Comparison of ENCODE assay signal across 39 cellular contexts in genomic region chr10:69247313-69247710, GRCh38. TPM values are rescaled to one million over a fixed set of nuclear protein-coding genes. Genes with fewer than 3 reads are reported as not detected.
"Had no signal": no experiment of that assay in that cellular context is flagged by ENCODE, and none has a peak within 500 bp of the region (broad histone marks: within the 10 kb centered on the region; RNA-seq: fewer than 3 reads in every experiment).

No MANE protein-coding gene starts in this region.

- H3K4me1 ChIP-seq: adrenal gland, ascending aorta, body of pancreas, breast epithelium had no signal

- H3K4me3 Mint-ChIP-seq: activated naive CD4-positive, alpha-beta T cell treated with anti-CD3 and anti-CD28 coated beads for 36 hours; activated naive CD4-positive, alpha-beta T cell treated with anti-CD3 and anti-CD28 coated beads, Interleukin-2, amount 10 ng/mL, durations not matched to agents 7 days and 5 days; activated naive CD4-positive, alpha-beta T cell treated with anti-CD3 and anti-CD28 coated beads, Interleukin-2, amount 50 U/mL, for 24 hours; activated naive CD8-positive, alpha-beta T cell; activated naive CD8-positive, alpha-beta T cell treated with anti-CD3 and anti-CD28 coated beads for 36 hours; activated naive CD8-positive, alpha-beta T cell treated with anti-CD3 and anti-CD28 coated beads, Interleukin-2, amount 10 ng/mL, durations not matched to agents 7 days and 5 days; activated naive CD8-positive, alpha-beta T cell treated with anti-CD3 and anti-CD28 coated beads, Interleukin-2, amount 50 U/mL, for 24 hours; activated T-cell treated with anti-CD3 and anti-CD28 coated beads, Interleukin-2, amount 50 U/mL, for 4 hours; activated T-cell treated with anti-CD3 and anti-CD28 coated beads, Interleukin-2, amount 50 U/mL, for 72 hours; activated T-helper 1 cell treated with anti-CD3 and anti-CD28 coated beads, Interleukin-12 subunit alpha, Interleukin-12 subunit beta, Interleukin-2, Interleukin-4 antibody, amounts not matched to agents 30 ng/mL and 10 ng/mL and 1 ng/mL, durations not matched to agents 14 hours and 24 hours and 36 hours; activated T-helper 17 cell treated with anti-CD3 and anti-CD28 coated beads, Interleukin-2, amount 50 U/mL, for 72 hours; brain; central memory CD8-positive, alpha-beta T cell had no signal

- H3K36me3 ChIP-seq: adrenal gland, ascending aorta, brain microvascular endothelial cell, breast epithelium, cardiac muscle cell had no signal

- H3K27ac ChIP-seq: adrenal gland, ascending aorta, body of pancreas, brain microvascular endothelial cell, breast epithelium, cardiac muscle cell had no signal

- DNase-seq: activated effector memory CD4-positive, alpha-beta T cell treated with anti-CD3 and anti-CD28 coated beads, Interleukin-2, amount 50 U/mL, for 16 hours; activated effector memory CD4-positive, alpha-beta T cell treated with Interleukin-2 at 50 U/mL for 16 hours; activated gamma-delta T cell; activated gamma-delta T cell treated with Interleukin-2 at 50 U/mL for 16 hours; activated naive CD4-positive, alpha-beta T cell; activated naive CD4-positive, alpha-beta T cell treated with anti-CD3 and anti-CD28 coated beads for 36 hours; activated naive CD4-positive, alpha-beta T cell treated with anti-CD3 and anti-CD28 coated beads, Interleukin-2, amount 10 ng/mL, durations not matched to agents 7 days and 5 days; activated naive CD4-positive, alpha-beta T cell treated with anti-CD3 and anti-CD28 coated beads, Interleukin-2, amount 50 U/mL, for 16 hours; activated naive CD4-positive, alpha-beta T cell treated with Interleukin-2 at 50 U/mL for 16 hours; activated naive CD8-positive, alpha-beta T cell treated with anti-CD3 and anti-CD28 coated beads for 36 hours; activated naive CD8-positive, alpha-beta T cell treated with anti-CD3 and anti-CD28 coated beads, Interleukin-2, amount 10 ng/mL, durations not matched to agents 7 days and 5 days; activated naive CD8-positive, alpha-beta T cell treated with anti-CD3 and anti-CD28 coated beads, Interleukin-2, amount 50 U/mL, for 24 hours; activated T-cell treated with anti-CD3 and anti-CD28 coated beads for 4 hours; activated T-cell treated with anti-CD3 and anti-CD28 coated beads, Interleukin-2, amount 50 U/mL, for 1 hour; activated T-cell treated with anti-CD3 and anti-CD28 coated beads, Interleukin-2, amount 50 U/mL, for 4 hours; activated T-cell treated with anti-CD3 and anti-CD28 coated beads, Interleukin-2, amount 50 U/mL, for 48 hours; activated T-cell treated with anti-CD3 and anti-CD28 coated beads, Interleukin-2, amount 50 U/mL, for 72 hours; adrenal gland; amniotic stem cell; amygdala; anterior cingulate cortex; aorta; body of pancreas; brain microvascular endothelial cell; central memory CD4-positive, alpha-beta T cell; cerebellar nuclear complex had no signal

- H3K27ac Mint-ChIP-seq: activated naive CD4-positive, alpha-beta T cell treated with anti-CD3 and anti-CD28 coated beads for 36 hours; activated naive CD4-positive, alpha-beta T cell treated with anti-CD3 and anti-CD28 coated beads, Interleukin-2, amount 10 ng/mL, durations not matched to agents 7 days and 5 days; activated naive CD4-positive, alpha-beta T cell treated with anti-CD3 and anti-CD28 coated beads, Interleukin-2, amount 50 U/mL, for 24 hours; activated naive CD4-positive, alpha-beta T cell treated with anti-CD3 and anti-CD28 coated beads, Interleukin-2, amount 50 U/mL, for 72 hours; activated naive CD8-positive, alpha-beta T cell; activated naive CD8-positive, alpha-beta T cell treated with anti-CD3 and anti-CD28 coated beads for 36 hours; activated naive CD8-positive, alpha-beta T cell treated with anti-CD3 and anti-CD28 coated beads, Interleukin-2, amount 10 ng/mL, durations not matched to agents 7 days and 5 days; activated naive CD8-positive, alpha-beta T cell treated with anti-CD3 and anti-CD28 coated beads, Interleukin-2, amount 50 U/mL, for 24 hours; activated T-cell treated with anti-CD3 and anti-CD28 coated beads, Interleukin-2, amount 50 U/mL, for 72 hours; activated T-helper 1 cell treated with anti-CD3 and anti-CD28 coated beads, Interleukin-12 subunit alpha, Interleukin-12 subunit beta, Interleukin-2, Interleukin-4 antibody, amounts not matched to agents 30 ng/mL and 10 ng/mL and 1 ng/mL, durations not matched to agents 14 hours and 24 hours and 36 hours; activated T-helper 17 cell treated with anti-CD3 and anti-CD28 coated beads, Interleukin-2, amount 50 U/mL, for 72 hours; activated T-helper 2 cell treated with anti-CD3 and anti-CD28 coated beads, Interferon-gamma antibody, Interleukin-2, Interleukin-4, amounts not matched to agents 10 μg/mL and 5 μg/mL and 100 μg/mL, durations not matched to agents 14 hours and 24 hours and 36 hours; brain had no signal

- H3K9me3 Mint-ChIP-seq: activated naive CD4-positive, alpha-beta T cell treated with anti-CD3 and anti-CD28 coated beads for 36 hours; activated naive CD4-positive, alpha-beta T cell treated with anti-CD3 and anti-CD28 coated beads, Interleukin-2, amount 10 ng/mL, durations not matched to agents 7 days and 5 days; activated naive CD4-positive, alpha-beta T cell treated with anti-CD3 and anti-CD28 coated beads, Interleukin-2, amount 50 U/mL, for 24 hours; activated naive CD4-positive, alpha-beta T cell treated with anti-CD3 and anti-CD28 coated beads, Interleukin-2, amount 50 U/mL, for 72 hours; activated naive CD8-positive, alpha-beta T cell treated with anti-CD3 and anti-CD28 coated beads for 36 hours; activated naive CD8-positive, alpha-beta T cell treated with anti-CD3 and anti-CD28 coated beads, Interleukin-2, amount 10 ng/mL, durations not matched to agents 7 days and 5 days; activated naive CD8-positive, alpha-beta T cell treated with anti-CD3 and anti-CD28 coated beads, Interleukin-2, amount 50 U/mL, for 24 hours; activated T-cell treated with anti-CD3 and anti-CD28 coated beads, Interleukin-2, amount 50 U/mL, for 4 hours; activated T-cell treated with anti-CD3 and anti-CD28 coated beads, Interleukin-2, amount 50 U/mL, for 72 hours; activated T-helper 1 cell treated with anti-CD3 and anti-CD28 coated beads, Interleukin-12 subunit alpha, Interleukin-12 subunit beta, Interleukin-2, Interleukin-4 antibody, amounts not matched to agents 30 ng/mL and 10 ng/mL and 1 ng/mL, durations not matched to agents 14 hours and 24 hours and 36 hours; activated T-helper 17 cell treated with anti-CD3 and anti-CD28 coated beads, Interleukin-2, amount 50 U/mL, for 72 hours; activated T-helper 2 cell treated with anti-CD3 and anti-CD28 coated beads, Interferon-gamma antibody, Interleukin-2, Interleukin-4, amounts not matched to agents 10 μg/mL and 5 μg/mL and 100 μg/mL, durations not matched to agents 14 hours and 24 hours and 36 hours; central memory CD8-positive, alpha-beta T cell had no signal

- H3K27me3 ChIP-seq: adrenal gland, ascending aorta, body of pancreas, brain microvascular endothelial cell, breast epithelium, cardiac muscle cell had no signal

- FAIRE-seq: astrocyte had no signal

- H3K27me3 Mint-ChIP-seq: activated naive CD4-positive, alpha-beta T cell treated with anti-CD3 and anti-CD28 coated beads, Interleukin-2, amount 50 U/mL, for 24 hours; activated naive CD8-positive, alpha-beta T cell; activated naive CD8-positive, alpha-beta T cell treated with anti-CD3 and anti-CD28 coated beads for 36 hours; activated naive CD8-positive, alpha-beta T cell treated with anti-CD3 and anti-CD28 coated beads, Interleukin-2, amount 10 ng/mL, durations not matched to agents 7 days and 5 days; activated naive CD8-positive, alpha-beta T cell treated with anti-CD3 and anti-CD28 coated beads, Interleukin-2, amount 50 U/mL, for 24 hours; activated T-helper 17 cell treated with anti-CD3 and anti-CD28 coated beads, Interleukin-2, amount 50 U/mL, for 72 hours; central memory CD8-positive, alpha-beta T cell had no signal

- H3K4me3 ChIP-seq: adrenal gland, ascending aorta, body of pancreas, breast epithelium, cardiac muscle cell had no signal

- H3K4me1 Mint-ChIP-seq: activated naive CD4-positive, alpha-beta T cell treated with anti-CD3 and anti-CD28 coated beads, Interleukin-2, amount 50 U/mL, for 24 hours; activated naive CD8-positive, alpha-beta T cell treated with anti-CD3 and anti-CD28 coated beads for 36 hours; activated naive CD8-positive, alpha-beta T cell treated with anti-CD3 and anti-CD28 coated beads, Interleukin-2, amount 10 ng/mL, durations not matched to agents 7 days and 5 days; activated T-helper 17 cell treated with anti-CD3 and anti-CD28 coated beads, Interleukin-2, amount 50 U/mL, for 72 hours; central memory CD8-positive, alpha-beta T cell had no signal

- H3K36me3 Mint-ChIP-seq: activated naive CD4-positive, alpha-beta T cell treated with anti-CD3 and anti-CD28 coated beads, Interleukin-2, amount 50 U/mL, for 24 hours; activated naive CD4-positive, alpha-beta T cell treated with anti-CD3 and anti-CD28 coated beads, Interleukin-2, amount 50 U/mL, for 72 hours; activated naive CD8-positive, alpha-beta T cell treated with anti-CD3 and anti-CD28 coated beads for 36 hours; activated naive CD8-positive, alpha-beta T cell treated with anti-CD3 and anti-CD28 coated beads, Interleukin-2, amount 10 ng/mL, durations not matched to agents 7 days and 5 days had no signal

- H3K9me3 ChIP-seq: adrenal gland, ascending aorta, body of pancreas, breast epithelium had no signal

RNA-seq across cellular contexts. Expression of gene HKDC1, which starts 27.2 kb away (rescaled TPM):
- total RNA-seq: aorta, ascending aorta, cardiac muscle cell, cardiac septum had no signal
- polyA plus RNA-seq: cardiac muscle cell had no signal
